ENCODE assay signal across 1 cellular context in genomic region chr1:235614442-235614954, GRCh38.
A peak's percentile ranks its signal among the peaks of the same experiment; 100 is the strongest.
TF ChIP-seq lines count a peak whose summit lies in the region.

No MANE protein-coding gene starts in this region.

TF ChIP-seq in HepG2, 621 proteins besides CTCF, POLR2A, EP300 and RAD21 (continued from another document and continues in another):
- TF ChIP-seq ZSCAN20 (CRISPR knock-in tag; IDR thresholded peaks at IDR 0.05; ENCODE audit: borderline replicate concordance) = no peak
- no peak for TF ChIP-seq ZNF724P (CRISPR knock-in tag; IDR thresholded peaks at IDR 0.05; ENCODE audit: borderline replicate concordance)
- TF ChIP-seq ZNF562 (CRISPR knock-in tag; IDR thresholded peaks at IDR 0.05; ENCODE audit: borderline replicate concordance) = no peak
- 0 out of 2 replicates have a peak, but pooled peaks have one; percentile 26 for TF ChIP-seq GATAD1 (CRISPR knock-in tag; IDR thresholded peaks at IDR 0.05)
- TF ChIP-seq ZEB1 (IDR thresholded peaks at IDR 0.05; ENCODE audit: insufficient replicate concordance, low read depth) = no peak
- TF ChIP-seq ZNF235 (CRISPR knock-in tag; IDR thresholded peaks at IDR 0.05; ENCODE audit: borderline replicate concordance) = no peak
- TF ChIP-seq ZBTB3 (CRISPR knock-in tag; IDR thresholded peaks at IDR 0.05; ENCODE audit: borderline replicate concordance, low read depth) = no peak
- TF ChIP-seq WIZ (CRISPR knock-in tag; IDR thresholded peaks at IDR 0.05) = no peak
- no peak for TF ChIP-seq MTF1 (CRISPR knock-in tag; IDR thresholded peaks at IDR 0.05)
- TF ChIP-seq NCOA1 (CRISPR knock-in tag; IDR thresholded peaks at IDR 0.05) = no peak
- no peak for TF ChIP-seq ZFP82 (CRISPR knock-in tag; IDR thresholded peaks at IDR 0.05; ENCODE audit: borderline replicate concordance)
- TF ChIP-seq ELF3 (CRISPR knock-in tag; IDR thresholded peaks at IDR 0.05) = no peak
- TF ChIP-seq TRIM22 (IDR thresholded peaks at IDR 0.05) = no peak
- TF ChIP-seq ZMYM3 (CRISPR knock-in tag; IDR thresholded peaks at IDR 0.05) = peak; percentile 73
- no peak for TF ChIP-seq ZNF251 (CRISPR knock-in tag; IDR thresholded peaks at IDR 0.05)
- TF ChIP-seq PATZ1 (CRISPR knock-in tag; IDR thresholded peaks at IDR 0.05) = peak; percentile 70
- no peak for TF ChIP-seq SETDB1 (CRISPR knock-in tag; IDR thresholded peaks at IDR 0.05; ENCODE audit: borderline replicate concordance)
- TF ChIP-seq SYNCRIP (IDR thresholded peaks at IDR 0.05; ENCODE audit: insufficient read depth, low read depth, low read length) = no peak
- no peak for TF ChIP-seq ZNF337 (CRISPR knock-in tag; IDR thresholded peaks at IDR 0.05; ENCODE audit: borderline replicate concordance, low read depth)
- TF ChIP-seq ARNT (IDR thresholded peaks at IDR 0.05) = no peak
- peak; percentile 40; the same call in 1 of the 2 replicates for TF ChIP-seq SP4 (CRISPR knock-in tag; IDR thresholded peaks at IDR 0.05)
- no peak for TF ChIP-seq ZNF17 (CRISPR knock-in tag; IDR thresholded peaks at IDR 0.05)
- TF ChIP-seq ZNF225 (CRISPR knock-in tag; IDR thresholded peaks at IDR 0.05) = no peak
- no peak for TF ChIP-seq DNMT1 (CRISPR knock-in tag; IDR thresholded peaks at IDR 0.05)
- TF ChIP-seq THAP11 (CRISPR knock-in tag; IDR thresholded peaks at IDR 0.05) = 0 out of 2 replicates have a peak, but pooled peaks have one; percentile 35
- TF ChIP-seq HDAC1 (CRISPR knock-in tag; IDR thresholded peaks at IDR 0.05) = peak; percentile 77
- no peak for TF ChIP-seq ZNF75D (CRISPR knock-in tag; IDR thresholded peaks at IDR 0.05; ENCODE audit: borderline replicate concordance)
- peak; percentile 70 for TF ChIP-seq IRF2 (CRISPR knock-in tag; IDR thresholded peaks at IDR 0.05)
- TF ChIP-seq, protein P1, sequence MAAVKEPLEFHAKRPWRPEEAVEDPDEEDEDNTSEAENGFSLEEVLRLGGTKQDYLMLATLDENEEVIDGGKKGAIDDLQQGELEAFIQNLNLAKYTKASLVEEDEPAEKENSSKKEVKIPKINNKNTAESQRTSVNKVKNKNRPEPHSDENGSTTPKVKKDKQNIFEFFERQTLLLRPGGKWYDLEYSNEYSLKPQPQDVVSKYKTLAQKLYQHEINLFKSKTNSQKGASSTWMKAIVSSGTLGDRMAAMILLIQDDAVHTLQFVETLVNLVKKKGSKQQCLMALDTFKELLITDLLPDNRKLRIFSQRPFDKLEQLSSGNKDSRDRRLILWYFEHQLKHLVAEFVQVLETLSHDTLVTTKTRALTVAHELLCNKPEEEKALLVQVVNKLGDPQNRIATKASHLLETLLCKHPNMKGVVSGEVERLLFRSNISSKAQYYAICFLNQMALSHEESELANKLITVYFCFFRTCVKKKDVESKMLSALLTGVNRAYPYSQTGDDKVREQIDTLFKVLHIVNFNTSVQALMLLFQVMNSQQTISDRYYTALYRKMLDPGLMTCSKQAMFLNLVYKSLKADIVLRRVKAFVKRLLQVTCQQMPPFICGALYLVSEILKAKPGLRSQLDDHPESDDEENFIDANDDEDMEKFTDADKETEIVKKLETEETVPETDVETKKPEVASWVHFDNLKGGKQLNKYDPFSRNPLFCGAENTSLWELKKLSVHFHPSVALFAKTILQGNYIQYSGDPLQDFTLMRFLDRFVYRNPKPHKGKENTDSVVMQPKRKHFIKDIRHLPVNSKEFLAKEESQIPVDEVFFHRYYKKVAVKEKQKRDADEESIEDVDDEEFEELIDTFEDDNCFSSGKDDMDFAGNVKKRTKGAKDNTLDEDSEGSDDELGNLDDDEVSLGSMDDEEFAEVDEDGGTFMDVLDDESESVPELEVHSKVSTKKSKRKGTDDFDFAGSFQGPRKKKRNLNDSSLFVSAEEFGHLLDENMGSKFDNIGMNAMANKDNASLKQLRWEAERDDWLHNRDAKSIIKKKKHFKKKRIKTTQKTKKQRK (IDR thresholded peaks at IDR 0.05; ENCODE audit: low read length) = no peak
- 0 out of 2 replicates have a peak, but pooled peaks have one; percentile 64 for TF ChIP-seq EED (CRISPR knock-in tag; IDR thresholded peaks at IDR 0.05)
- TF ChIP-seq CBFB (CRISPR knock-in tag; IDR thresholded peaks at IDR 0.05) = no peak; the same call in 1 of the 2 replicates
- TF ChIP-seq HDAC2 (CRISPR knock-in tag; IDR thresholded peaks at IDR 0.05) = peak; percentile 83
- no peak for TF ChIP-seq GABPB1 (CRISPR knock-in tag; IDR thresholded peaks at IDR 0.05)
- TF ChIP-seq CCAR2 (optimal IDR thresholded peaks at IDR 0.05; ENCODE audit: low read depth, low read length) = no peak
- TF ChIP-seq ZFAT (CRISPR knock-in tag; conservative IDR thresholded peaks at IDR 0.05) = no peak
- peak; percentile 46; the same call in 1 of the 2 replicates for TF ChIP-seq FOXA3 (CRISPR knock-in tag; IDR thresholded peaks at IDR 0.05)
- TF ChIP-seq, protein P2, sequence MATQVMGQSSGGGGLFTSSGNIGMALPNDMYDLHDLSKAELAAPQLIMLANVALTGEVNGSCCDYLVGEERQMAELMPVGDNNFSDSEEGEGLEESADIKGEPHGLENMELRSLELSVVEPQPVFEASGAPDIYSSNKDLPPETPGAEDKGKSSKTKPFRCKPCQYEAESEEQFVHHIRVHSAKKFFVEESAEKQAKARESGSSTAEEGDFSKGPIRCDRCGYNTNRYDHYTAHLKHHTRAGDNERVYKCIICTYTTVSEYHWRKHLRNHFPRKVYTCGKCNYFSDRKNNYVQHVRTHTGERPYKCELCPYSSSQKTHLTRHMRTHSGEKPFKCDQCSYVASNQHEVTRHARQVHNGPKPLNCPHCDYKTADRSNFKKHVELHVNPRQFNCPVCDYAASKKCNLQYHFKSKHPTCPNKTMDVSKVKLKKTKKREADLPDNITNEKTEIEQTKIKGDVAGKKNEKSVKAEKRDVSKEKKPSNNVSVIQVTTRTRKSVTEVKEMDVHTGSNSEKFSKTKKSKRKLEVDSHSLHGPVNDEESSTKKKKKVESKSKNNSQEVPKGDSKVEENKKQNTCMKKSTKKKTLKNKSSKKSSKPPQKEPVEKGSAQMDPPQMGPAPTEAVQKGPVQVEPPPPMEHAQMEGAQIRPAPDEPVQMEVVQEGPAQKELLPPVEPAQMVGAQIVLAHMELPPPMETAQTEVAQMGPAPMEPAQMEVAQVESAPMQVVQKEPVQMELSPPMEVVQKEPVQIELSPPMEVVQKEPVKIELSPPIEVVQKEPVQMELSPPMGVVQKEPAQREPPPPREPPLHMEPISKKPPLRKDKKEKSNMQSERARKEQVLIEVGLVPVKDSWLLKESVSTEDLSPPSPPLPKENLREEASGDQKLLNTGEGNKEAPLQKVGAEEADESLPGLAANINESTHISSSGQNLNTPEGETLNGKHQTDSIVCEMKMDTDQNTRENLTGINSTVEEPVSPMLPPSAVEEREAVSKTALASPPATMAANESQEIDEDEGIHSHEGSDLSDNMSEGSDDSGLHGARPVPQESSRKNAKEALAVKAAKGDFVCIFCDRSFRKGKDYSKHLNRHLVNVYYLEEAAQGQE (IDR thresholded peaks at IDR 0.05; ENCODE audit: borderline replicate concordance in 1 of 2, low read depth in 1 of 2, low read length in 2 of 2) = 0 out of 4 replicates have a peak, but pooled peaks of 1 of the 2 experiments have one; percentile 15
- TF ChIP-seq ZSCAN5A (CRISPR knock-in tag; IDR thresholded peaks at IDR 0.05; ENCODE audit: borderline replicate concordance) = no peak
- TF ChIP-seq ZNF558 (CRISPR knock-in tag; IDR thresholded peaks at IDR 0.05; ENCODE audit: borderline replicate concordance) = no peak
- TF ChIP-seq YEATS2 (CRISPR knock-in tag; IDR thresholded peaks at IDR 0.05; ENCODE audit: borderline replicate concordance) = peak; percentile 49; the same call in 1 of the 2 replicates
- TF ChIP-seq, protein P3, sequence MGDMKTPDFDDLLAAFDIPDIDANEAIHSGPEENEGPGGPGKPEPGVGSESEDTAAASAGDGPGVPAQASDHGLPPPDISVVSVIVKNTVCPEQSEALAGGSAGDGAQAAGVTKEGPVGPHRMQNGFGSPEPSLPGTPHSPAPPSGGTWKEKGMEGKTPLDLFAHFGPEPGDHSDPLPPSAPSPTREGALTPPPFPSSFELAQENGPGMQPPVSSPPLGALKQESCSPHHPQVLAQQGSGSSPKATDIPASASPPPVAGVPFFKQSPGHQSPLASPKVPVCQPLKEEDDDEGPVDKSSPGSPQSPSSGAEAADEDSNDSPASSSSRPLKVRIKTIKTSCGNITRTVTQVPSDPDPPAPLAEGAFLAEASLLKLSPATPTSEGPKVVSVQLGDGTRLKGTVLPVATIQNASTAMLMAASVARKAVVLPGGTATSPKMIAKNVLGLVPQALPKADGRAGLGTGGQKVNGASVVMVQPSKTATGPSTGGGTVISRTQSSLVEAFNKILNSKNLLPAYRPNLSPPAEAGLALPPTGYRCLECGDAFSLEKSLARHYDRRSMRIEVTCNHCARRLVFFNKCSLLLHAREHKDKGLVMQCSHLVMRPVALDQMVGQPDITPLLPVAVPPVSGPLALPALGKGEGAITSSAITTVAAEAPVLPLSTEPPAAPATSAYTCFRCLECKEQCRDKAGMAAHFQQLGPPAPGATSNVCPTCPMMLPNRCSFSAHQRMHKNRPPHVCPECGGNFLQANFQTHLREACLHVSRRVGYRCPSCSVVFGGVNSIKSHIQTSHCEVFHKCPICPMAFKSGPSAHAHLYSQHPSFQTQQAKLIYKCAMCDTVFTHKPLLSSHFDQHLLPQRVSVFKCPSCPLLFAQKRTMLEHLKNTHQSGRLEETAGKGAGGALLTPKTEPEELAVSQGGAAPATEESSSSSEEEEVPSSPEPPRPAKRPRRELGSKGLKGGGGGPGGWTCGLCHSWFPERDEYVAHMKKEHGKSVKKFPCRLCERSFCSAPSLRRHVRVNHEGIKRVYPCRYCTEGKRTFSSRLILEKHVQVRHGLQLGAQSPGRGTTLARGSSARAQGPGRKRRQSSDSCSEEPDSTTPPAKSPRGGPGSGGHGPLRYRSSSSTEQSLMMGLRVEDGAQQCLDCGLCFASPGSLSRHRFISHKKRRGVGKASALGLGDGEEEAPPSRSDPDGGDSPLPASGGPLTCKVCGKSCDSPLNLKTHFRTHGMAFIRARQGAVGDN (CRISPR knock-in tag; IDR thresholded peaks at IDR 0.05) = peak; percentile 95
- TF ChIP-seq, protein P4, sequence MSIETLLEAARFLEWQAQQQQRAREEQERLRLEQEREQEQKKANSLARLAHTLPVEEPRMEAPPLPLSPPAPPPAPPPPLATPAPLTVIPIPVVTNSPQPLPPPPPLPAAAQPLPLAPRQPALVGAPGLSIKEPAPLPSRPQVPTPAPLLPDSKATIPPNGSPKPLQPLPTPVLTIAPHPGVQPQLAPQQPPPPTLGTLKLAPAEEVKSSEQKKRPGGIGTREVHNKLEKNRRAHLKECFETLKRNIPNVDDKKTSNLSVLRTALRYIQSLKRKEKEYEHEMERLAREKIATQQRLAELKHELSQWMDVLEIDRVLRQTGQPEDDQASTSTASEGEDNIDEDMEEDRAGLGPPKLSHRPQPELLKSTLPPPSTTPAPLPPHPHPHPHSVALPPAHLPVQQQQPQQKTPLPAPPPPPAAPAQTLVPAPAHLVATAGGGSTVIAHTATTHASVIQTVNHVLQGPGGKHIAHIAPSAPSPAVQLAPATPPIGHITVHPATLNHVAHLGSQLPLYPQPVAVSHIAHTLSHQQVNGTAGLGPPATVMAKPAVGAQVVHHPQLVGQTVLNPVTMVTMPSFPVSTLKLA (IDR thresholded peaks at IDR 0.05) = peak; percentile 15; the same call in 1 of the 2 replicates
- peak; percentile 43; the same call in 1 of the 2 replicates for TF ChIP-seq KDM5B (CRISPR knock-in tag; IDR thresholded peaks at IDR 0.05; ENCODE audit: borderline replicate concordance)
- TF ChIP-seq ZNF782 (CRISPR knock-in tag; IDR thresholded peaks at IDR 0.05; ENCODE audit: borderline replicate concordance) = no peak
- no peak for TF ChIP-seq ZSCAN22 (CRISPR knock-in tag; IDR thresholded peaks at IDR 0.05)
- TF ChIP-seq SRSF9 (IDR thresholded peaks at IDR 0.05; ENCODE audit: borderline replicate concordance, insufficient read depth, low read depth, low read length, poor library complexity, severe bottlenecking) = no peak
- no peak for TF ChIP-seq ZNF44 (CRISPR knock-in tag; IDR thresholded peaks at IDR 0.05)
- no peak for TF ChIP-seq PLSCR1 (CRISPR knock-in tag; IDR thresholded peaks at IDR 0.05; ENCODE audit: borderline replicate concordance)
- no peak for TF ChIP-seq NFRKB (IDR thresholded peaks at IDR 0.05)
- no peak for TF ChIP-seq ZFYVE20 (CRISPR knock-in tag; IDR thresholded peaks at IDR 0.05; ENCODE audit: borderline replicate concordance, low read depth)
